ENCODE assay signal across 12 cellular contexts in the genomic region with DNA sequence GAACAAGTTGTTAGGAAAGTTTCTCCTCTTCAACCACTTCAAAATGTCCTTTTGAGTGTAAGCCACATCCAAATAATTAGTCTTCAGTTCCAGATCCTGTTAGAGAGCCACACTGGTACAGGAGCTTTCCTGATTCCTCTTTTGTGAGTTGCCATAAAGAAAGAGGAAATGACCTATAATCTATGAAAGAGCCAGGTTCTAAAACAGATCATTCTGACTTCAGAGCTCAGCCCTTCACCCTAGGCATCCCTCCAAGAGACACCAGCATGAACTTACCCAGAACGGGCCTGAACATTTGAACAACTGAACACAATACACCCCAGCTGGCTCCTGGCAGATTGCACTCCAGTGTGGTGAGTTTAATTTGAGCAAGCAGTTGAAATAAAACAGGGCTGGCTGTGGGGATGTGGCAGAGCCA. TPM values are rescaled to one million over a fixed set of nuclear protein-coding genes. Genes with fewer than 3 reads are reported as not detected.
A peak's percentile ranks its signal among the peaks of the same experiment; 100 is the strongest.
DNase-seq lines count a peak whose midpoint lies in the region; ATAC-seq lines count a peak whose summit lies in the region.
"Had no signal": no experiment of that assay in that cellular context is flagged by ENCODE, and none has a peak within 500 bp of the region (broad histone marks: within the 10 kb centered on the region; RNA-seq: fewer than 3 reads in every experiment).

No MANE protein-coding gene starts in this region.

- DNase-seq in NCI-H69 (lab: John Stamatoyannopoulos, UW) (peak; percentile 30), mesenchymal stem cell (no peak), sciatic nerve (ENCODE audit: low spot score) (no peak), NCI-H187 treated with DMSO at 0.1 percent for 48 hours (lab: John Stamatoyannopoulos, UW) (no peak), NCI-H146 treated with DMSO at 0.1 percent for 48 hours (lab: John Stamatoyannopoulos, UW; ENCODE audit: unreplicated experiment) (no peak)
- no peak for DNase-seq in activated effector memory CD4-positive, alpha-beta T cell treated with anti-CD3 and anti-CD28 coated beads, Interleukin-2, amount 50 U/mL, for 16 hours
- DNase-seq: activated CD4-positive, alpha-beta T cell treated with anti-CD3 and anti-CD28 coated beads for 4 hours; activated naive CD8-positive, alpha-beta T cell treated with anti-CD3 and anti-CD28 coated beads, Interleukin-2, amount 10 ng/mL, durations not matched to agents 7 days and 5 days; NCI-H1105 treated with DMSO at 0.1 percent for 48 hours; stimulated activated CD4-positive, alpha-beta T cell treated with anti-CD3 and anti-CD28 coated beads, Interleukin-4, amount 100 ng/mL, for 24 hours had no signal

- no peak overlapping the region for H2AFZ ChIP-seq in mesenchymal stem cell (ENCODE audit: low read depth, low read length)

- H3K36me3 ChIP-seq in mesenchymal stem cell (ENCODE audit: control insufficient read depth in 1 of 2, insufficient read depth in 2 of 2, low read depth in 1 of 2, low read length in 2 of 2), result peaks cover 0 to 6% of the 10 kb centered on the region in 2 experiments

- peak overlapping the region; percentile 62 for H3K9ac ChIP-seq in mesenchymal stem cell (ENCODE audit: low read length)

- peaks cover 6% of the 10 kb centered on the region for H3K4me1 ChIP-seq in mesenchymal stem cell (ENCODE audit: control insufficient read depth, insufficient read depth, low read depth, low read length)

- no peak overlapping the region for H2BK15ac ChIP-seq in mesenchymal stem cell (ENCODE audit: low read depth, poor library complexity, severe bottlenecking)

- peaks cover 9% of the 10 kb centered on the region for H3K79me1 ChIP-seq in mesenchymal stem cell (replicated peaks; ENCODE audit: low read length, poor library complexity, severe bottlenecking)

- no peak overlapping the region for H3K4me2 ChIP-seq in mesenchymal stem cell (ENCODE audit: low read length, poor library complexity, severe bottlenecking)

- no peaks in the 10 kb centered on the region for H3K27me3 ChIP-seq in mesenchymal stem cell (ENCODE audit: control insufficient read depth in 1 of 2, insufficient read depth in 1 of 2, low read length in 2 of 2)

- no peak overlapping the region for H3K4me3 ChIP-seq in mesenchymal stem cell (ENCODE audit: insufficient read depth in 1 of 2, low read depth in 1 of 2, low read length in 2 of 2)

- H2BK5ac ChIP-seq in mesenchymal stem cell (ENCODE audit: low read depth, low read length, poor library complexity, severe bottlenecking), result no peak overlapping the region

- no peak overlapping the region for H3K14ac ChIP-seq in mesenchymal stem cell (ENCODE audit: low read length in 2 of 2)

- H4K8ac ChIP-seq in mesenchymal stem cell (ENCODE audit: low read length), result no peak overlapping the region

- H3K9me3 ChIP-seq in mesenchymal stem cell (ENCODE audit: control insufficient read depth, low read length), result no peaks in the 10 kb centered on the region

- intact Hi-C loops in sciatic nerve (cut with DNase I), result no loop called here

- no peak overlapping the region for H2BK12ac ChIP-seq in mesenchymal stem cell (ENCODE audit: low read length in 2 of 2)

- H2AK5ac ChIP-seq in mesenchymal stem cell (ENCODE audit: low read length, severe bottlenecking), result peak overlapping the region; percentile 89

- H3K27ac ChIP-seq in mesenchymal stem cell (ENCODE audit: low read length, poor library complexity, severe bottlenecking), result no peak overlapping the region

- WGBS in mesenchymal stem cell, result no CpG with 5 or more reads among the region's 1 CpG

- H2BK120ac ChIP-seq in mesenchymal stem cell (ENCODE audit: low read depth, low read length), result no peak overlapping the region

- H3K4ac ChIP-seq in mesenchymal stem cell (ENCODE audit: low read depth in 1 of 2, low read length in 2 of 2), result no peak overlapping the region

- no peak overlapping the region for H3K18ac ChIP-seq in mesenchymal stem cell (ENCODE audit: low read depth in 1 of 2, low read length in 2 of 2)

- no peak overlapping the region for H3K23ac ChIP-seq in mesenchymal stem cell (ENCODE audit: low read length in 2 of 2)

- ATAC-seq in GM18498 (IDR thresholded peaks at IDR 0.05; ENCODE audit: unreplicated experiment) (peak; percentile 40), GM21825 (IDR thresholded peaks at IDR 0.05; ENCODE audit: unreplicated experiment) (peak; percentile 43), sciatic nerve (no peak)

- H4K91ac ChIP-seq in mesenchymal stem cell (ENCODE audit: low read length), result no peak overlapping the region

RNA-seq across cellular contexts. Expression of a gene that starts 25.7 kb away (rescaled TPM):
- polyA plus RNA-seq in mesenchymal stem cell (2013, experiment 1 of 2), result 3.6 TPM
- 3.8 TPM for polyA plus RNA-seq in mesenchymal stem cell (2013, experiment 2 of 2)
- total RNA-seq in sciatic nerve, result 4.7 TPM
